In the genomic region with DNA sequence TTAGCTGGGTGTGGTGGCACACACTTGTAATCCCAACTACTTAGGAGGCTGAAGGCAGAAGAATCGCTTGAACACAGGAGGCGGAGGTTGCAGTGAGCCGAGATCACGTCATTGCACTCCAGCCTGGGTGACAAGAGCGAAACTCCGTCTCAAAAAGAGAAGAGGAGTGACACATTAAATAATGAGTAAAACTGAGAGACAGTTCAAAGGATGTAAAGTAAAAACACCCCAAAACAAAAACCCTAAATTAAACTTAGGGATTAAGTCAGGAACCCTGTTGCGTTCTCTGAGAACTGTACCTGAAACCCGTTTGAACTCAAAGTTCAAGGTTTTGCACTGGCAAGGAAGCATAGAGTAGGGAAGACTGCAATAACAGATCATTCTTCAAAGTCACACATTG, we compare ENCODE assay signal across 16 cellular contexts.
DNase-seq lines count a peak whose midpoint lies in the region; ATAC-seq and TF ChIP-seq lines count a peak whose summit lies in the region.
"Had no signal": no experiment of that assay in that cellular context is flagged by ENCODE, and none has a peak within 500 bp of the region (broad histone marks: within the 10 kb centered on the region; RNA-seq: fewer than 3 reads in every experiment).

No MANE protein-coding gene starts in this region.

- CTCF ChIA-PET in activated CD8-positive, alpha-beta T cell treated with anti-CD3 and anti-CD28 coated beads for 36 hours (lab: Charles Lee): no interaction called here
- CTCF ChIA-PET in activated CD8-positive, alpha-beta T cell treated with anti-CD3 and anti-CD28 coated beads, Interleukin-2, amount 10 ng/mL, durations not matched to agents 7 days and 5 days (lab: Charles Lee): no interaction called here

- no peaks in the 10 kb centered on the region for H3K27me3 Mint-ChIP-seq in activated CD8-positive, alpha-beta T cell treated with anti-CD3 and anti-CD28 coated beads for 36 hours
- no peaks in the 10 kb centered on the region for H3K27me3 Mint-ChIP-seq in activated CD8-positive, alpha-beta T cell treated with anti-CD3 and anti-CD28 coated beads, Interleukin-2, amount 10 ng/mL, durations not matched to agents 7 days and 5 days (ENCODE audit: low read depth)

- H3K9ac ChIP-seq in OCI-LY3 (ENCODE audit: low read length) (no peak overlapping the region), trophoblast cell (ENCODE audit: low read length) (no peak overlapping the region)
- H3K9ac ChIP-seq: GM23248 had no signal

- H3K23ac ChIP-seq in trophoblast cell (ENCODE audit: low read length): no peak overlapping the region

- no peak overlapping the region for H2BK5ac ChIP-seq in trophoblast cell (ENCODE audit: low read depth, low read length, poor library complexity)

- H3K79me2 ChIP-seq in OCI-LY3 (ENCODE audit: low read length): no peaks in the 10 kb centered on the region
- no peaks in the 10 kb centered on the region for H3K79me2 ChIP-seq in trophoblast cell (ENCODE audit: control insufficient read depth, insufficient read depth, low read length, poor library complexity)

- H3K9me3 ChIP-seq in OCI-LY3 (ENCODE audit: insufficient read depth, low read length) (no peaks in the 10 kb centered on the region), trophoblast cell (ENCODE audit: insufficient read depth, low read depth, low read length) (no peaks in the 10 kb centered on the region)
- H3K9me3 ChIP-seq: SJSA1 had no signal

- no peaks in the 10 kb centered on the region for H3K9me3 Mint-ChIP-seq in activated CD8-positive, alpha-beta T cell treated with anti-CD3 and anti-CD28 coated beads for 36 hours
- no peaks in the 10 kb centered on the region for H3K9me3 Mint-ChIP-seq in activated CD8-positive, alpha-beta T cell treated with anti-CD3 and anti-CD28 coated beads, Interleukin-2, amount 10 ng/mL, durations not matched to agents 7 days and 5 days (ENCODE audit: insufficient read depth)

- 0 out of 2 replicates have a peak, but pooled peaks cover 2% of the 10 kb centered on the region for H4K20me1 ChIP-seq in OCI-LY3 (ENCODE audit: insufficient read depth, low read length)

- H3K79me1 ChIP-seq in trophoblast cell (ENCODE audit: low read length): no peaks in the 10 kb centered on the region

- peak; percentile 3 for DNase-seq in activated CD8-positive, alpha-beta T cell treated with anti-CD3 and anti-CD28 coated beads for 36 hours
- no peak for DNase-seq in activated CD8-positive, alpha-beta T cell treated with anti-CD3 and anti-CD28 coated beads, Interleukin-2, amount 10 ng/mL, durations not matched to agents 7 days and 5 days
- peak; percentile 0 for DNase-seq in stimulated activated naive CD4-positive, alpha-beta T cell treated with Interleukin-2 at 50 U/mL for 16 hours (lab: John Stamatoyannopoulos, UW)
- DNase-seq in stimulated activated naive CD4-positive, alpha-beta T cell (lab: John Stamatoyannopoulos, UW): no peak
- DNase-seq in trophoblast cell: no peak
- DNase-seq: C1 segment of cervical spinal cord, GM23248, NCI-H1048, NCI-H1436 treated with DMSO at 0.1 percent for 48 hours, NCI-H2081, NCI-H510A, NCI-H774 had no signal

- H2BK120ac ChIP-seq in trophoblast cell (ENCODE audit: insufficient read depth, low read length, poor library complexity): no peak overlapping the region

- H3K27ac ChIP-seq in OCI-LY3 (ENCODE audit: low read length) (peak overlapping the region; percentile 21; the same call in 1 of the 2 replicates), trophoblast cell (ENCODE audit: low read depth, low read length) (no peak overlapping the region)
- H3K27ac ChIP-seq: GM23248, SJSA1 had no signal

- no peaks in the 10 kb centered on the region for H3K4me1 Mint-ChIP-seq in activated CD8-positive, alpha-beta T cell treated with anti-CD3 and anti-CD28 coated beads for 36 hours (ENCODE audit: low read depth)
- H3K4me1 Mint-ChIP-seq in activated CD8-positive, alpha-beta T cell treated with anti-CD3 and anti-CD28 coated beads, Interleukin-2, amount 10 ng/mL, durations not matched to agents 7 days and 5 days (ENCODE audit: low read depth): no peaks in the 10 kb centered on the region

- H2AFZ ChIP-seq in OCI-LY3 (ENCODE audit: low read depth, low read length) (no peak overlapping the region), trophoblast cell (ENCODE audit: insufficient read depth, low read length, poor library complexity) (no peak overlapping the region)
- H2AFZ ChIP-seq: GM23248 had no signal

- H3K4me3 ChIP-seq in OCI-LY3 (ENCODE audit: low read length) (no peak overlapping the region), trophoblast cell (ENCODE audit: low read depth, low read length) (no peak overlapping the region)
- H3K4me3 ChIP-seq: GM23248, SJSA1 had no signal

- peak; percentile 42 for ATAC-seq in activated CD8-positive, alpha-beta T cell treated with anti-CD3 and anti-CD28 coated beads for 36 hours
- ATAC-seq in activated CD8-positive, alpha-beta T cell treated with anti-CD3 and anti-CD28 coated beads, Interleukin-2, amount 10 ng/mL, durations not matched to agents 7 days and 5 days: no peak
- no peak for ATAC-seq in GM18861 (IDR thresholded peaks at IDR 0.05; ENCODE audit: unreplicated experiment)
- ATAC-seq: HCT116 had no signal

- no peak overlapping the region for H3K14ac ChIP-seq in trophoblast cell (ENCODE audit: low read length)

- H3K4ac ChIP-seq in trophoblast cell (ENCODE audit: low read depth, low read length): no peak overlapping the region

- intact Hi-C loops in activated CD8-positive, alpha-beta T cell treated with anti-CD3 and anti-CD28 coated beads for 36 hours (cut with micrococcal nuclease): no loop called here

- H3K4me3 Mint-ChIP-seq in activated CD8-positive, alpha-beta T cell treated with anti-CD3 and anti-CD28 coated beads for 36 hours: no peak overlapping the region
- H3K4me3 Mint-ChIP-seq in activated CD8-positive, alpha-beta T cell treated with anti-CD3 and anti-CD28 coated beads, Interleukin-2, amount 10 ng/mL, durations not matched to agents 7 days and 5 days: no peak overlapping the region

- H3K36me3 Mint-ChIP-seq in activated CD8-positive, alpha-beta T cell treated with anti-CD3 and anti-CD28 coated beads for 36 hours (ENCODE audit: low read depth): no peaks in the 10 kb centered on the region
- H3K36me3 Mint-ChIP-seq in activated CD8-positive, alpha-beta T cell treated with anti-CD3 and anti-CD28 coated beads, Interleukin-2, amount 10 ng/mL, durations not matched to agents 7 days and 5 days (ENCODE audit: low read depth): peaks cover 2% of the 10 kb centered on the region

- H3K4me2 ChIP-seq in OCI-LY3 (ENCODE audit: low read length): peak overlapping the region; percentile 45
- H3K4me2 ChIP-seq in trophoblast cell (ENCODE audit: low read length): no peak overlapping the region

- peaks cover 25% of the 10 kb centered on the region for H3K36me3 ChIP-seq in OCI-LY3 (replicated peaks; ENCODE audit: low read depth, low read length)
- H3K36me3 ChIP-seq in trophoblast cell (ENCODE audit: control insufficient read depth in 1 of 2, insufficient read depth in 2 of 2, low read length in 2 of 2): no peaks in the 10 kb centered on the region
- H3K36me3 ChIP-seq: SJSA1 had no signal

- no peak overlapping the region for H3K27ac Mint-ChIP-seq in activated CD8-positive, alpha-beta T cell treated with anti-CD3 and anti-CD28 coated beads for 36 hours
- no peak overlapping the region for H3K27ac Mint-ChIP-seq in activated CD8-positive, alpha-beta T cell treated with anti-CD3 and anti-CD28 coated beads, Interleukin-2, amount 10 ng/mL, durations not matched to agents 7 days and 5 days

- no peak overlapping the region for H2BK12ac ChIP-seq in trophoblast cell (ENCODE audit: low read length)

- H3K27me3 ChIP-seq in OCI-LY3 (ENCODE audit: low read depth, low read length): no peaks in the 10 kb centered on the region
- no peaks in the 10 kb centered on the region for H3K27me3 ChIP-seq in trophoblast cell (ENCODE audit: insufficient read depth, low read length)
- H3K27me3 ChIP-seq: SJSA1 had no signal

- H2AK5ac ChIP-seq in trophoblast cell (ENCODE audit: low read length): no peak overlapping the region

- no peak overlapping the region for H3K18ac ChIP-seq in trophoblast cell (ENCODE audit: low read length)

- no peak for TF ChIP-seq CTCF in activated CD8-positive, alpha-beta T cell treated with anti-CD3 and anti-CD28 coated beads for 36 hours (IDR thresholded peaks at IDR 0.05)
- no peak for TF ChIP-seq CTCF in OCI-LY3 (IDR thresholded peaks at IDR 0.05; ENCODE audit: low read depth, low read length)

- no CpG with 5 or more reads among the region's 8 CpGs for WGBS in trophoblast cell (ENCODE audit: extremely low coverage, insufficient coverage, insufficient read length)

- POLR2A ChIA-PET in activated CD8-positive, alpha-beta T cell treated with anti-CD3 and anti-CD28 coated beads for 36 hours (lab: Charles Lee): no interaction called here
- POLR2A ChIA-PET in activated CD8-positive, alpha-beta T cell treated with anti-CD3 and anti-CD28 coated beads, Interleukin-2, amount 10 ng/mL, durations not matched to agents 7 days and 5 days (lab: Charles Lee): no interaction called here

- no peak overlapping the region for H4K8ac ChIP-seq in trophoblast cell (ENCODE audit: low read depth, low read length)

- no peak overlapping the region for H4K91ac ChIP-seq in trophoblast cell (ENCODE audit: low read depth, low read length)

- peaks cover 13% of the 10 kb centered on the region for H3K4me1 ChIP-seq in OCI-LY3 (ENCODE audit: low read length)
- no peaks in the 10 kb centered on the region for H3K4me1 ChIP-seq in trophoblast cell (ENCODE audit: control insufficient read depth in 1 of 2, insufficient read depth in 2 of 2, low read length in 2 of 2)
- H3K4me1 ChIP-seq: SJSA1 had no signal

- H4K12ac ChIP-seq in trophoblast cell (ENCODE audit: low read depth, low read length): no peak overlapping the region

Comparison
In these comparisons a context has a peak if more than half of its experiments do, and no peak if none do; other contexts are left out.
1. DNase-seq: peak in activated CD8-positive, alpha-beta T cell treated with anti-CD3 and anti-CD28 coated beads for 36 hours (single experiment) and stimulated activated naive CD4-positive, alpha-beta T cell treated with Interleukin-2 at 50 U/mL for 16 hours (single experiment); none in activated CD8-positive, alpha-beta T cell treated with anti-CD3 and anti-CD28 coated beads, Interleukin-2, amount 10 ng/mL, durations not matched to agents 7 days and 5 days (single experiment), stimulated activated naive CD4-positive, alpha-beta T cell (0 of 6) and trophoblast cell (0 of 2).